In the genomic region with DNA sequence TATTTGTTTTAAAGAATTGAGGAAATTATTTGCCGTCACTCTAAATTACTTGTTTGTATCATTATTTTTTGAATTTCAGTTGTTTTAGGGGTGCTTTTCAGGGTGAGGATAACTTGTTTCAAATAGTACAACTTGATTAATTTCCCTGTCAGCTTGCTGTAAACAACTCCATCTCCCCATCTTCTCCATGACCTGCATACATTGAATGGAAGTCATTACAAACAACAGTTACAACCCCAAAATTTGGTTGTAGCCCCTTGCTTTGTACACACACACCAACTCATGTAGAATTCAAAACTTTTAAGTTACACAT, we compare ENCODE assay signal across 9 cellular contexts. TPM values are rescaled to one million over a fixed set of nuclear protein-coding genes. Genes with fewer than 3 reads are reported as not detected.
DNase-seq lines count a peak whose midpoint lies in the region; ATAC-seq and TF ChIP-seq lines count a peak whose summit lies in the region.
"Had no signal": no experiment of that assay in that cellular context is flagged by ENCODE, and none has a peak within 500 bp of the region (broad histone marks: within the 10 kb centered on the region; RNA-seq: fewer than 3 reads in every experiment).

No MANE protein-coding gene starts in this region.

- CTCF ChIA-PET in activated CD4-positive, alpha-beta memory T cell treated with anti-CD3 and anti-CD28 coated beads for 36 hours (lab: Charles Lee), result interaction anchor here (0.5 to 0.9 kb wide), 2 partner anchors 69 to 572 kb away, joined by 3 to 5 read pairs; no protein-coding TSS in a partner anchor
- CTCF ChIA-PET in RWPE1 (lab: Yijun Ruan, JAX), result interaction anchor here (0.6 to 0.8 kb wide), 2 partner anchors 218 to 965 kb away, joined by 4 to 7 read pairs; no protein-coding TSS in a partner anchor

- H3K4me3 ChIP-seq in hepatocyte, result peak overlapping the region; percentile 71
- peak overlapping the region in 4 of 5 donors; percentile 66 to 88 (median 84) for H3K4me3 ChIP-seq in subcutaneous abdominal adipose tissue (ENCODE audit: low read depth in 1 of 5, low read length in 5 of 5)

- H3K4me2 ChIP-seq in hepatocyte, result peak overlapping the region; percentile 76

- H3K79me2 ChIP-seq in hepatocyte, result peaks cover 47% of the 10 kb centered on the region

- POLR2A ChIA-PET in activated CD4-positive, alpha-beta memory T cell treated with anti-CD3 and anti-CD28 coated beads for 36 hours (lab: Charles Lee), result no interaction called here
- POLR2A ChIA-PET in RWPE1 (lab: Yijun Ruan, JAX; ENCODE audit: low non-redundant PET), result no interaction called here

- TF ChIP-seq CTCF in hepatocyte (IDR thresholded peaks at IDR 0.05; ENCODE audit: poor library complexity) (no peak), RWPE1 (conservative IDR thresholded peaks at IDR 0.05; ENCODE audit: low read depth) (no peak)

- WGBS in hepatocyte (ENCODE audit: low lambda C conversion rate, missing lambda C conversion rate), result 67% methylated on average over 1 of the region's 1 CpG

- intact Hi-C loops in activated CD4-positive, alpha-beta memory T cell treated with anti-CD3 and anti-CD28 coated beads for 36 hours (cut with micrococcal nuclease), result loop anchor here (2.0 to 5.0 kb wide), 4 partner anchors 285 to 1355 kb away; a partner anchor contains a TSS

- peaks cover 19% of the 10 kb centered on the region for H3K4me1 ChIP-seq in hepatocyte (ENCODE audit: insufficient read depth)
- peaks cover 0 to 22% (median 20%) of the 10 kb centered on the region in 5 donors for H3K4me1 ChIP-seq in subcutaneous abdominal adipose tissue (ENCODE audit: control insufficient read depth in 5 of 5, insufficient read depth in 5 of 5, low read length in 5 of 5)

- H3K27me3 Mint-ChIP-seq in activated T-cell treated with anti-CD3 and anti-CD28 coated beads, Interleukin-2, amount 50 U/mL, for 4 hours (ENCODE audit: low read depth), result peaks cover 3% of the 10 kb centered on the region
- peaks cover 2% of the 10 kb centered on the region for H3K27me3 Mint-ChIP-seq in activated CD4-positive, alpha-beta memory T cell treated with anti-CD3 and anti-CD28 coated beads for 36 hours

- H3K36me3 ChIP-seq in hepatocyte (replicated peaks; ENCODE audit: insufficient read depth, low read depth), result no peaks in the 10 kb centered on the region
- peaks cover 2 to 19% (median 5%) of the 10 kb centered on the region in 5 donors for H3K36me3 ChIP-seq in subcutaneous abdominal adipose tissue (ENCODE audit: control insufficient read depth in 5 of 5, insufficient read depth in 5 of 5, low read length in 5 of 5)

- peak overlapping the region in 1 of 5 donors; percentile 81 for H3K9ac ChIP-seq in subcutaneous abdominal adipose tissue (ENCODE audit: low read length in 5 of 5)

- no peak for DNase-seq in activated T-cell treated with anti-CD3 and anti-CD28 coated beads, Interleukin-2, amount 50 U/mL, for 4 hours
- no peak for DNase-seq in activated T-cell treated with anti-CD3 and anti-CD28 coated beads, Interleukin-2, amount 50 U/mL, for 48 hours
- no peak for DNase-seq in activated CD4-positive, alpha-beta memory T cell treated with anti-CD3 and anti-CD28 coated beads for 36 hours
- DNase-seq in hepatocyte (ENCODE audit: low spot score) (no peak), RWPE1 (ENCODE audit: low spot score) (no peak), NCI-H526 treated with DMSO at 0.1 percent for 48 hours (lab: John Stamatoyannopoulos, UW) (no peak), NOMO-1 treated with dmso at 0.1 percent for 144 hours (lab: John Stamatoyannopoulos, UW; ENCODE audit: unreplicated experiment) (no peak)
- DNase-seq: activated CD8-positive, alpha-beta memory T cell treated with anti-CD3 and anti-CD28 coated beads for 24 hours had no signal

- H2AFZ ChIP-seq in hepatocyte, result no peak overlapping the region

- peaks cover 23% of the 10 kb centered on the region for H3K4me1 Mint-ChIP-seq in activated T-cell treated with anti-CD3 and anti-CD28 coated beads, Interleukin-2, amount 50 U/mL, for 4 hours (ENCODE audit: low read depth)
- peaks cover 17% of the 10 kb centered on the region for H3K4me1 Mint-ChIP-seq in activated CD4-positive, alpha-beta memory T cell treated with anti-CD3 and anti-CD28 coated beads for 36 hours (ENCODE audit: low read depth)

- H4K20me1 ChIP-seq in hepatocyte (ENCODE audit: insufficient read depth, poor library complexity, severe bottlenecking), result peaks cover 7% of the 10 kb centered on the region

- H3K36me3 Mint-ChIP-seq in activated T-cell treated with anti-CD3 and anti-CD28 coated beads, Interleukin-2, amount 50 U/mL, for 4 hours (ENCODE audit: insufficient read depth), result peaks cover 8% of the 10 kb centered on the region
- H3K36me3 Mint-ChIP-seq in activated CD4-positive, alpha-beta memory T cell treated with anti-CD3 and anti-CD28 coated beads for 36 hours, result peaks cover 17% of the 10 kb centered on the region

- H3K4me3 Mint-ChIP-seq in activated T-cell treated with anti-CD3 and anti-CD28 coated beads, Interleukin-2, amount 50 U/mL, for 4 hours, result peak overlapping the region; percentile 91
- peak overlapping the region; percentile 88 for H3K4me3 Mint-ChIP-seq in activated CD4-positive, alpha-beta memory T cell treated with anti-CD3 and anti-CD28 coated beads for 36 hours

- no peaks in the 10 kb centered on the region for H3K9me2 ChIP-seq in hepatocyte (replicated peaks; ENCODE audit: insufficient read depth)

- ATAC-seq in activated T-cell treated with anti-CD3 and anti-CD28 coated beads, Interleukin-2, amount 50 U/mL, for 4 hours, result no peak

- H3K27me3 ChIP-seq in hepatocyte (no peaks in the 10 kb centered on the region), subcutaneous abdominal adipose tissue (ENCODE audit: control insufficient read depth in 5 of 5, insufficient read depth in 4 of 5, low read length in 5 of 5) (no peaks in the 10 kb centered on the region)

- no peaks in the 10 kb centered on the region for H3K9me3 Mint-ChIP-seq in activated T-cell treated with anti-CD3 and anti-CD28 coated beads, Interleukin-2, amount 50 U/mL, for 4 hours
- no peaks in the 10 kb centered on the region for H3K9me3 Mint-ChIP-seq in activated CD4-positive, alpha-beta memory T cell treated with anti-CD3 and anti-CD28 coated beads for 36 hours

- H3K27ac Mint-ChIP-seq in activated CD4-positive, alpha-beta memory T cell treated with anti-CD3 and anti-CD28 coated beads for 36 hours, result no peak overlapping the region

- H3K27ac ChIP-seq in hepatocyte, result peak overlapping the region; percentile 94
- no peak overlapping the region for H3K27ac ChIP-seq in subcutaneous abdominal adipose tissue (ENCODE audit: low read depth, low read length)
- no peak overlapping the region for H3K27ac ChIP-seq in RWPE1

- H3K9me3 ChIP-seq in hepatocyte (ENCODE audit: low read depth), result no peaks in the 10 kb centered on the region
- H3K9me3 ChIP-seq in subcutaneous abdominal adipose tissue (ENCODE audit: control insufficient read depth in 5 of 5, low read length in 5 of 5), result no peaks in the 10 kb centered on the region

RNA-seq across cellular contexts. Expression of a gene that starts 1.4 kb away (rescaled TPM):
- 10 to 100 TPM in 2 of 3 donors, 1 to 10 TPM in 1; 9.1 to 10.4 (median 10.4) TPM for total RNA-seq in activated T-cell treated with anti-CD3 and anti-CD28 coated beads, Interleukin-2, amount 50 U/mL, for 4 hours
- 1 to 10 TPM; 5.4 to 6.5 TPM for total RNA-seq in activated CD4-positive, alpha-beta memory T cell treated with anti-CD3 and anti-CD28 coated beads for 36 hours
- total RNA-seq in hepatocyte, result 29.4 and 32.0 TPM in 2 replicates
- polyA plus RNA-seq in hepatocyte, result 20.0 and 26.3 TPM in 2 replicates
